Comparison of ENCODE assay signal across 18 cellular contexts in the genomic region with DNA sequence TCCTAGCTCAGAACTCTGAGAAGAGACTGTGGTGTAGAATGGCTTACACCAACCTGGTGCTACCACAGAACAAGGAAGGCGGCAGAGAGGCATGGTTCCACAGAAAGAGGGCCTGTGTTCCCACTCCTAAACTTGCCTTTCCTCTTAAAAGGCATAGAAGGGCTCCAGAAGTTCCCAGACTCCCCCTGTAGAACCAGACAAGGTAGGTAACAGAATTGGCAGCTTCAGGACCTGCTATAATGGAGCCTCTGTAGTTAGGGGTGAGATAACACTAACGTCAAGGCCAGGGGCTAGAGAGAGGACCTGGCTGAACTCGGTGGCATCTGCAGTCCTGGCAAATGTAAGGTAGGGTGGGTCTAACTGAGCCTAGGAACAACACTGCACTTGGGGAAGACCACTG. TPM values are rescaled to one million over a fixed set of nuclear protein-coding genes. Genes with fewer than 3 reads are reported as not detected.
A peak's percentile ranks its signal among the peaks of the same experiment; 100 is the strongest.
DNase-seq lines count a peak whose midpoint lies in the region; ATAC-seq and TF ChIP-seq lines count a peak whose summit lies in the region.
"Had no signal": no experiment of that assay in that cellular context is flagged by ENCODE, and none has a peak within 500 bp of the region (broad histone marks: within the 10 kb centered on the region; RNA-seq: fewer than 3 reads in every experiment).

No MANE protein-coding gene starts in this region.

- H3K9ac ChIP-seq in mammary epithelial cell (ENCODE audit: insufficient read depth, low read length), result no peak overlapping the region
- H3K9ac ChIP-seq: BLaER1 treated with 17β-estradiol and CSF1 and Interleukin-3, amounts not matched to agents 10 nM and 100 nM had no signal

- no peaks in the 10 kb centered on the region for H3K36me3 ChIP-seq in mammary epithelial cell (ENCODE audit: insufficient read depth, low read length)
- H3K36me3 ChIP-seq in breast epithelium, result no peaks in the 10 kb centered on the region
- peaks cover 13% of the 10 kb centered on the region for H3K36me3 ChIP-seq in OCI-LY7 (ENCODE audit: insufficient read depth, low read length)
- H3K36me3 ChIP-seq: BLaER1 treated with 17β-estradiol and CSF1 and Interleukin-3, amounts not matched to agents 10 nM and 100 nM had no signal

- no peak for DNase-seq in mammary epithelial cell
- no peak for DNase-seq in breast epithelium (ENCODE audit: low spot score in 2 of 2)
- no peak for DNase-seq in OCI-LY7 (ENCODE audit: low spot score)
- DNase-seq in naive B cell, result no peak
- no peak for DNase-seq in ureter (ENCODE audit: low spot score)
- DNase-seq in CD4-positive, alpha-beta T cell, result no peak
- DNase-seq in GOT3 (lab: John Stamatoyannopoulos, UW), result no peak
- DNase-seq: AML-193; Caco-2; Calu3; CD8-positive, alpha-beta T cell; DMS79 treated with DMSO at 0.1 percent for 48 hours; GF-D8 had no signal

- BruUV-seq in mammary epithelial cell (replicated peaks; lab: Mats Ljungman, UMichigan) (no TSS peak), OCI-LY7 (replicated peaks; lab: Mats Ljungman, UMichigan) (no TSS peak)

- H3K4me1 ChIP-seq in mammary epithelial cell (ENCODE audit: insufficient read depth, low read length) (no peaks in the 10 kb centered on the region), breast epithelium (no peaks in the 10 kb centered on the region), OCI-LY7 (ENCODE audit: insufficient read depth, low read length, poor library complexity, severe bottlenecking) (peaks cover 97% of the 10 kb centered on the region)
- H3K4me1 ChIP-seq: A549 had no signal

- dilution Hi-C loops in mammary epithelial cell (cut with HindIII; ENCODE audit: low sequenced_read_pairs), result no loop called here

- H3K4me2 ChIP-seq in mammary epithelial cell (ENCODE audit: insufficient read depth, low read depth, low read length) (no peak overlapping the region), OCI-LY7 (ENCODE audit: low read length) (peak overlapping the region; percentile 86; the same call in 1 of the 2 replicates)
- H3K4me2 ChIP-seq: A549 had no signal

- in situ Hi-C loops in mammary epithelial cell (cut with MboI; ENCODE audit: low sequenced_read_pairs in 2 of 2), result no loop called here

- H2AFZ ChIP-seq in mammary epithelial cell (ENCODE audit: low read depth, low read length) (peak overlapping the region; percentile 5), OCI-LY7 (ENCODE audit: low read length) (no peak overlapping the region; the same call in 1 of the 2 replicates)

- H3K4me3 ChIP-seq in mammary epithelial cell (replicated peaks in 1 of 3; ENCODE audit: insufficient read depth in 1 of 3, low read depth in 2 of 3, low read length in 3 of 3) (no peak overlapping the region), breast epithelium (no peak overlapping the region), OCI-LY7 (ENCODE audit: low read depth, low read length, poor library complexity, severe bottlenecking) (no peak overlapping the region)
- H3K4me3 ChIP-seq: A549; BLaER1 treated with 17β-estradiol and CSF1 and Interleukin-3, amounts not matched to agents 10 nM and 100 nM had no signal

- H3K27me3 ChIP-seq in mammary epithelial cell (ENCODE audit: insufficient read depth, low read length) (no peaks in the 10 kb centered on the region), breast epithelium (no peaks in the 10 kb centered on the region)
- H3K27me3 ChIP-seq in CD4-positive, alpha-beta T cell (ENCODE audit: control insufficient read depth, insufficient read depth, low read length), result no peaks in the 10 kb centered on the region
- H3K27me3 ChIP-seq: BLaER1 treated with 17β-estradiol and CSF1 and Interleukin-3, amounts not matched to agents 10 nM and 100 nM had no signal

- H3K9me3 ChIP-seq in mammary epithelial cell (replicated peaks; ENCODE audit: insufficient read depth, low read length), result no peaks in the 10 kb centered on the region
- no peaks in the 10 kb centered on the region for H3K9me3 ChIP-seq in breast epithelium
- H3K9me3 ChIP-seq in OCI-LY7 (ENCODE audit: low read length), result no peaks in the 10 kb centered on the region
- H3K9me3 ChIP-seq in CD4-positive, alpha-beta T cell (ENCODE audit: control insufficient read depth, low read length), result no peaks in the 10 kb centered on the region
- H3K9me3 ChIP-seq: A549, Caco-2 had no signal

- no peaks in the 10 kb centered on the region for H3K27me3 Mint-ChIP-seq in naive B cell
- H3K27me3 Mint-ChIP-seq in CD4-positive, alpha-beta T cell, result no peaks in the 10 kb centered on the region
- H3K27me3 Mint-ChIP-seq: B cell had no signal

- no peaks in the 10 kb centered on the region for H3K9me3 Mint-ChIP-seq in naive B cell
- no peaks in the 10 kb centered on the region for H3K9me3 Mint-ChIP-seq in CD4-positive, alpha-beta T cell
- H3K9me3 Mint-ChIP-seq: CD8-positive, alpha-beta T cell had no signal

- H3K27ac ChIP-seq in mammary epithelial cell (ENCODE audit: insufficient read depth, low read depth, low read length) (no peak overlapping the region), breast epithelium (no peak overlapping the region), OCI-LY7 (ENCODE audit: low read depth, low read length, poor library complexity, severe bottlenecking) (peak overlapping the region; percentile 84)
- no peak overlapping the region for H3K27ac ChIP-seq in CD4-positive, alpha-beta T cell (ENCODE audit: low read depth, low read length)
- H3K27ac ChIP-seq: 22Rv1; A549; BLaER1 treated with 17β-estradiol and CSF1 and Interleukin-3, amounts not matched to agents 10 nM and 100 nM; C4-2B had no signal

- H3K27ac Mint-ChIP-seq in naive B cell, result peak overlapping the region in 4 of 6 donors; percentile 34 to 92 (median 48)
- no peak overlapping the region for H3K27ac Mint-ChIP-seq in CD4-positive, alpha-beta T cell
- H3K27ac Mint-ChIP-seq: CD8-positive, alpha-beta T cell had no signal

- H3K79me2 ChIP-seq in mammary epithelial cell (ENCODE audit: insufficient read depth, low read length) (no peaks in the 10 kb centered on the region), OCI-LY7 (ENCODE audit: insufficient read depth, low read depth, low read length) (peaks cover 26% of the 10 kb centered on the region; the same call in 1 of the 2 replicates)

- 67% methylated on average over 3 of the region's 3 CpGs for WGBS in mammary epithelial cell (ENCODE audit: low coverage, missing lambda C conversion rate)

- no peak for TF ChIP-seq POLR2A in breast epithelium (IDR thresholded peaks at IDR 0.05)

- TF ChIP-seq CTCF in mammary epithelial cell (conservative IDR thresholded peaks at IDR 0.05 in 1 of 2, IDR thresholded peaks at IDR 0.05 in 1 of 2; ENCODE audit: extremely low read depth in 1 of 2, insufficient read depth in 1 of 2, low read depth in 1 of 2, low read length in 2 of 2) (no peak), breast epithelium (IDR thresholded peaks at IDR 0.05) (no peak), OCI-LY7 (conservative IDR thresholded peaks at IDR 0.05; ENCODE audit: low read length) (no peak)
- no peak for TF ChIP-seq CTCF in CD4-positive, alpha-beta T cell (IDR thresholded peaks at IDR 0.05)

- ATAC-seq in naive B cell (ENCODE audit: low read depth in 2 of 2), result no peak
- ATAC-seq in CD4-positive, alpha-beta T cell (ENCODE audit: poor library complexity), result no peak
- ATAC-seq: A549; CD8-positive, alpha-beta T cell had no signal

- H3K4me3 Mint-ChIP-seq in naive B cell, result no peak overlapping the region
- no peak overlapping the region for H3K4me3 Mint-ChIP-seq in CD4-positive, alpha-beta T cell
- H3K4me3 Mint-ChIP-seq: B cell; CD8-positive, alpha-beta T cell had no signal

- CTCF ChIA-PET in mammary epithelial cell (lab: Charles Lee; ENCODE audit: low non-redundant PET) (no interaction called here), OCI-LY7 (lab: Charles Lee; ENCODE audit: unreplicated experiment) (interaction anchor here (1.2 kb wide), 1 partner anchor 10 kb away, joined by 6 read pairs; no protein-coding TSS in a partner anchor)
- CTCF ChIA-PET in CD4-positive, alpha-beta T cell (lab: Charles Lee), result no interaction called here

- intact Hi-C loops in mammary epithelial cell (cut with micrococcal nuclease), result no loop called here
- intact Hi-C loops in breast epithelium (cut with DNase I; ENCODE audit: low total_unique reads), result no loop called here
- intact Hi-C loops in OCI-LY7 (cut with micrococcal nuclease; ENCODE audit: unreplicated experiment), result no loop called here
- intact Hi-C loops in CD4-positive, alpha-beta T cell (cut with DNase I, micrococcal nuclease), result no loop called here

- H4K20me1 ChIP-seq in mammary epithelial cell (ENCODE audit: insufficient read depth, low read length) (no peaks in the 10 kb centered on the region), OCI-LY7 (ENCODE audit: insufficient read depth, low read length) (no peaks in the 10 kb centered on the region)
- H4K20me1 ChIP-seq: BLaER1 treated with 17β-estradiol and CSF1 and Interleukin-3, amounts not matched to agents 10 nM and 100 nM had no signal

- H3K4me1 Mint-ChIP-seq in naive B cell, result peaks cover 31 to 78% (median 67%) of the 10 kb centered on the region in 3 donors
- peaks cover 18% of the 10 kb centered on the region for H3K4me1 Mint-ChIP-seq in CD4-positive, alpha-beta T cell (ENCODE audit: low read depth)

- no peaks in the 10 kb centered on the region for H3K36me3 Mint-ChIP-seq in naive B cell
- no peaks in the 10 kb centered on the region for H3K36me3 Mint-ChIP-seq in CD4-positive, alpha-beta T cell (ENCODE audit: low read depth)
- H3K36me3 Mint-ChIP-seq: CD8-positive, alpha-beta T cell had no signal

- H3K9me2 ChIP-seq in OCI-LY7 (ENCODE audit: insufficient read depth, low read length), result no peaks in the 10 kb centered on the region

- POLR2A ChIA-PET in OCI-LY7 (lab: Charles Lee), result interaction anchor here (2.1 to 11.8 kb wide), 4 partner anchors 9 to 29 kb away, joined by 6 to 213 read pairs (median 53); partner anchors contain the start of gene SGMS1
- POLR2A ChIA-PET in CD4-positive, alpha-beta T cell (lab: Charles Lee), result interaction anchor here (1.8 kb wide), 1 partner anchor 26 kb away, joined by 6 read pairs; no protein-coding TSS in a partner anchor

RNA-seq across cellular contexts. Expression of gene SGMS1, which starts 26.7 kb away (rescaled TPM):
- total RNA-seq in mammary epithelial cell, result 10 to 100 TPM; 24.9 to 37.3 TPM
- polyA plus RNA-seq in mammary epithelial cell, result 12.6 TPM
- polyA minus RNA-seq in mammary epithelial cell, result 16.0 TPM
- 100 to 1,000 TPM in 1 of 3 donors, 10 to 100 TPM in 2; 66.5 to 114 (median 80.1) TPM for total RNA-seq in breast epithelium
- total RNA-seq in OCI-LY7 (2014; rRNA removed; shearing (Covaris generic)), result 45.4 and 65.6 TPM in 2 replicates
- total RNA-seq in OCI-LY7 (2022), result 57.5 and 64.7 TPM in 2 replicates
- polyA plus RNA-seq in naive B cell (ENCODE audit: low read depth in 6 of 6), result 10 to 100 TPM; 14.2 to 21.7 (median 16.7) TPM
- 78.8 TPM for total RNA-seq in ureter
- total RNA-seq in CD4-positive, alpha-beta T cell, result 10 to 100 TPM; 24.8 to 25.2 TPM
